In genomic region chr15:90560229-90560771, GRCh38 we compare ENCODE assay signal across 8 cellular contexts. TPM values are rescaled to one million over a fixed set of nuclear protein-coding genes. Genes with fewer than 3 reads are reported as not detected.
DNase-seq lines count a peak whose midpoint lies in the region; ATAC-seq and TF ChIP-seq lines count a peak whose summit lies in the region.

No MANE protein-coding gene starts in this region.

- TF ChIP-seq EP300 in SK-N-SH (IDR thresholded peaks at IDR 0.05; ENCODE audit: borderline replicate concordance in 1 of 2, low read depth in 1 of 2, low read length in 1 of 2) = peak; percentile 75 to 91

- DNase-seq in AG10803 (ENCODE audit: low read depth) (peak; percentile 99), SK-N-SH (peak; percentile 66), fibroblast of the aortic adventitia (ENCODE audit: low read depth) (peak; percentile 100), NCI-H187 (lab: John Stamatoyannopoulos, UW) (no peak)
- no peak for DNase-seq in activated CD8-positive, alpha-beta memory T cell treated with anti-CD3 and anti-CD28 coated beads, Interleukin-2, amount 50 U/mL, for 4 hours

- CTCF ChIA-PET in SK-N-SH (lab: Yijun Ruan, JAX) = interaction anchor here (0.6 to 1.6 kb wide), 6 partner anchors 20 to 241 kb away, joined by 3 to 6 read pairs (median 4); no protein-coding TSS in a partner anchor

- H3K79me2 ChIP-seq in SK-N-SH (ENCODE audit: insufficient read depth) (peaks cover 62% of the 10 kb centered on the region), parathyroid adenoma (peaks cover 12% of the 10 kb centered on the region)

- H3K9me2 ChIP-seq in SK-N-SH = no peaks in the 10 kb centered on the region

- TF ChIP-seq CTCF in AG10803 (conservative IDR thresholded peaks at IDR 0.05; ENCODE audit: low read length) (no peak), SK-N-SH (IDR thresholded peaks at IDR 0.05) (no peak), fibroblast of the aortic adventitia (IDR thresholded peaks at IDR 0.05; ENCODE audit: insufficient read depth, low read length) (no peak), parathyroid adenoma (IDR thresholded peaks at IDR 0.05) (no peak)

- H3K9me3 ChIP-seq in SK-N-SH = no peaks in the 10 kb centered on the region
- H3K9me3 ChIP-seq in parathyroid adenoma (ENCODE audit: control insufficient read depth, low read length) = no peaks in the 10 kb centered on the region

- H3K27ac ChIP-seq in SK-N-SH (ENCODE audit: low read depth in 2 of 2, low read length in 1 of 2) (peak overlapping the region; percentile 94 to 97), parathyroid adenoma (peak overlapping the region; percentile 64)

- H3F3A ChIP-seq in SK-N-SH (replicated peaks; ENCODE audit: insufficient read depth) = peaks cover 34% of the 10 kb centered on the region

- H3K4me2 ChIP-seq in SK-N-SH (peak overlapping the region; percentile 41), parathyroid adenoma (ENCODE audit: low read length) (no peak overlapping the region)

- peaks cover 37 to 52% of the 10 kb centered on the region in 2 experiments for H3K4me1 ChIP-seq in SK-N-SH (ENCODE audit: control insufficient read depth in 1 of 2, insufficient read depth in 2 of 2, low read depth in 1 of 2, low read length in 1 of 2)
- H3K4me1 ChIP-seq in parathyroid adenoma = peaks cover 3% of the 10 kb centered on the region

- H3K36me3 ChIP-seq in SK-N-SH (replicated peaks in 1 of 2; ENCODE audit: control insufficient read depth in 1 of 2, insufficient read depth in 2 of 2, low read length in 1 of 2) = peaks cover 3 to 11% of the 10 kb centered on the region in 2 experiments
- no peaks in the 10 kb centered on the region for H3K36me3 ChIP-seq in parathyroid adenoma (ENCODE audit: control insufficient read depth, insufficient read depth, low read length)

- H3K27me3 ChIP-seq in SK-N-SH (ENCODE audit: insufficient read depth) (no peaks in the 10 kb centered on the region), parathyroid adenoma (ENCODE audit: control insufficient read depth, insufficient read depth, low read length) (no peaks in the 10 kb centered on the region)

- H2AFZ ChIP-seq in SK-N-SH (ENCODE audit: low read depth) = no peak overlapping the region
- no peak overlapping the region for H2AFZ ChIP-seq in parathyroid adenoma

- POLR2A ChIA-PET in SK-N-SH (lab: Yijun Ruan, JAX) = interaction anchor here (1.0 to 2.2 kb wide), 2 partner anchors 30 to 78 kb away, joined by 4 to 8 read pairs; no protein-coding TSS in a partner anchor

- no peaks in the 10 kb centered on the region for H4K20me1 ChIP-seq in SK-N-SH (ENCODE audit: insufficient read depth)

- WGBS in SK-N-SH (ENCODE audit: low lambda C conversion rate) = 22% methylated on average over 7 of the region's 7 CpGs

- TF ChIP-seq RAD21 in SK-N-SH (IDR thresholded peaks at IDR 0.05; ENCODE audit: low read length) = peak; percentile 23

- no peak for ATAC-seq in HG03439 (IDR thresholded peaks at IDR 0.05; ENCODE audit: unreplicated experiment)
- ATAC-seq in GM18870 (IDR thresholded peaks at IDR 0.05; ENCODE audit: unreplicated experiment) = no peak

- no peak overlapping the region for H3K4me3 ChIP-seq in AG10803 (ENCODE audit: low read length)
- no peak overlapping the region; a peak in 1 of 4 replicates for H3K4me3 ChIP-seq in SK-N-SH (ENCODE audit: low read depth in 2 of 2, low read length in 1 of 2)
- H3K4me3 ChIP-seq in fibroblast of the aortic adventitia (ENCODE audit: low read depth, low read length) = no peak overlapping the region
- H3K4me3 ChIP-seq in parathyroid adenoma (ENCODE audit: low read depth, low read length) = no peak overlapping the region

- H3K9ac ChIP-seq in SK-N-SH = peak overlapping the region; percentile 28; the same call in 1 of the 2 replicates
- no peak overlapping the region for H3K9ac ChIP-seq in parathyroid adenoma

TF ChIP-seq in SK-N-SH, 30 proteins besides CTCF, POLR2A, EP300 and RAD21 (continues in another document):
- TF ChIP-seq JUND (IDR thresholded peaks at IDR 0.05) = peak; percentile 72
- TF ChIP-seq USF1 (IDR thresholded peaks at IDR 0.05; ENCODE audit: borderline replicate concordance, low read depth) = no peak
- TF ChIP-seq TAF1 (IDR thresholded peaks at IDR 0.05; ENCODE audit: borderline replicate concordance, low read depth, low read length) = no peak
- TF ChIP-seq REST (IDR thresholded peaks at IDR 0.05; ENCODE audit: low read depth, low read length) = no peak
- TF ChIP-seq POLR2AphosphoS5 (IDR thresholded peaks at IDR 0.05; ENCODE audit: low read depth, low read length) = peak; percentile 78
- peak; percentile 90 for TF ChIP-seq NFIC (IDR thresholded peaks at IDR 0.05; ENCODE audit: borderline replicate concordance)
- TF ChIP-seq, protein P1, sequence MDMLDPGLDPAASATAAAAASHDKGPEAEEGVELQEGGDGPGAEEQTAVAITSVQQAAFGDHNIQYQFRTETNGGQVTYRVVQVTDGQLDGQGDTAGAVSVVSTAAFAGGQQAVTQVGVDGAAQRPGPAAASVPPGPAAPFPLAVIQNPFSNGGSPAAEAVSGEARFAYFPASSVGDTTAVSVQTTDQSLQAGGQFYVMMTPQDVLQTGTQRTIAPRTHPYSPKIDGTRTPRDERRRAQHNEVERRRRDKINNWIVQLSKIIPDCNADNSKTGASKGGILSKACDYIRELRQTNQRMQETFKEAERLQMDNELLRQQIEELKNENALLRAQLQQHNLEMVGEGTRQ (IDR thresholded peaks at IDR 0.05; ENCODE audit: borderline replicate concordance, low read depth, low read length) = no peak
- TF ChIP-seq TEAD4 (IDR thresholded peaks at IDR 0.05; ENCODE audit: borderline replicate concordance, insufficient read depth) = peak; percentile 80
- TF ChIP-seq ELF1 (IDR thresholded peaks at IDR 0.05) = no peak
- TF ChIP-seq FOXJ3 (CRISPR knock-in tag; IDR thresholded peaks at IDR 0.05) = no peak
- TF ChIP-seq MEF2A (IDR thresholded peaks at IDR 0.05; ENCODE audit: borderline replicate concordance, low read depth) = no peak
- TF ChIP-seq SIN3A (IDR thresholded peaks at IDR 0.05; ENCODE audit: borderline replicate concordance, low read depth, low read length) = peak; percentile 89
- peak; percentile 56 for TF ChIP-seq RXRA (IDR thresholded peaks at IDR 0.05; ENCODE audit: borderline replicate concordance, low read depth)
- no peak; the same call in 1 of the 2 replicates for TF ChIP-seq FOXM1 (IDR thresholded peaks at IDR 0.05; ENCODE audit: low read depth)
- TF ChIP-seq GABPA (IDR thresholded peaks at IDR 0.05; ENCODE audit: low read depth) = no peak; the same call in 1 of the 2 replicates
- TF ChIP-seq ZBTB33 (IDR thresholded peaks at IDR 0.05; ENCODE audit: borderline replicate concordance, low read depth) = no peak
- TF ChIP-seq YY1 (IDR thresholded peaks at IDR 0.05; ENCODE audit: low read depth) = no peak
- TF ChIP-seq, protein P2, sequence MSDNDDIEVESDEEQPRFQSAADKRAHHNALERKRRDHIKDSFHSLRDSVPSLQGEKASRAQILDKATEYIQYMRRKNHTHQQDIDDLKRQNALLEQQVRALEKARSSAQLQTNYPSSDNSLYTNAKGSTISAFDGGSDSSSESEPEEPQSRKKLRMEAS (IDR thresholded peaks at IDR 0.05; ENCODE audit: low read depth) = peak; percentile 70

RNA-seq across cellular contexts. Expression of gene CRTC3, which starts 30.6 kb away (rescaled TPM):
- polyA plus RNA-seq in SK-N-SH (2012; rRNA removed) = 16.7 TPM in 2 replicates
- 9.5 and 12.3 TPM in 2 replicates for polyA plus RNA-seq in SK-N-SH (2012; cell fraction: cytosol; rRNA removed)
- polyA plus RNA-seq in SK-N-SH (2012; cell fraction: nucleus; rRNA removed) = 31.4 and 40.2 TPM in 2 replicates
- 10.9 and 15.7 TPM in 2 replicates for total RNA-seq in fibroblast of the aortic adventitia (ENCODE audit: low replicate concordance)

Comparison
In these comparisons a context has a peak if more than half of its experiments do, and no peak if none do; other contexts are left out.
1. DNase-seq: peak in AG10803 (single experiment), SK-N-SH (single experiment) and fibroblast of the aortic adventitia (single experiment); none in activated CD8-positive, alpha-beta memory T cell treated with anti-CD3 and anti-CD28 coated beads, Interleukin-2, amount 50 U/mL, for 4 hours (single experiment) and NCI-H187 (0 of 2).